ENCODE assay signal across 2 cellular contexts in the genomic region with DNA sequence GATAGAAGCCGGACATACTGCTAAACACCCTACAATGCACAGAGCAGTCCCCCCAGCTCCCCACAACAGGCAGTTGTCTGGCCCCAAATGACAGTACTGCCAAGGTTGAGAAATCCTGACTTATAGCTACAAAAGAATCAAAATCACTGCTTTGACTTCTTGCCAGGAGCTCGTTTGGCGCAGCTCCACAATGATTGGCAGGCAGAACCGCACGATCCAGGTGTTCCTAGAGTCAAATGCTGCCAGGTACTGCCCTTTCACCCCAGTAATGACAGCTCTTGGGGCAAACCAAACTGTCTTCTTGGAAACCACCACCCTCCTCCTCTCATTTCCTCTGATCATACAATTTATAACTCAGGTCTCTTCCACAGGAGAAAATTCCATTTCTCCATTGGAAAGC.
TF ChIP-seq lines count a peak whose summit lies in the region.

No MANE protein-coding gene starts in this region.

TF ChIP-seq in HepG2, 621 proteins besides CTCF, POLR2A, EP300 and RAD21:
- TF ChIP-seq, protein P1, sequence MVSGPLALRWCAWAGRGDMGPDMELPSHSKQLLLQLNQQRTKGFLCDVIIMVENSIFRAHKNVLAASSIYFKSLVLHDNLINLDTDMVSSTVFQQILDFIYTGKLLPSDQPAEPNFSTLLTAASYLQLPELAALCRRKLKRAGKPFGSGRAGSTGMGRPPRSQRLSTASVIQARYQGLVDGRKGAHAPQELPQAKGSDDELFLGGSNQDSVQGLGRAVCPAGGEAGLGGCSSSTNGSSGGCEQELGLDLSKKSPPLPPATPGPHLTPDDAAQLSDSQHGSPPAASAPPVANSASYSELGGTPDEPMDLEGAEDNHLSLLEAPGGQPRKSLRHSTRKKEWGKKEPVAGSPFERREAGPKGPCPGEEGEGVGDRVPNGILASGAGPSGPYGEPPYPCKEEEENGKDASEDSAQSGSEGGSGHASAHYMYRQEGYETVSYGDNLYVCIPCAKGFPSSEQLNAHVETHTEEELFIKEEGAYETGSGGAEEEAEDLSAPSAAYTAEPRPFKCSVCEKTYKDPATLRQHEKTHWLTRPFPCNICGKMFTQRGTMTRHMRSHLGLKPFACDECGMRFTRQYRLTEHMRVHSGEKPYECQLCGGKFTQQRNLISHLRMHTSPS (CRISPR knock-in tag; IDR thresholded peaks at IDR 0.05; ENCODE audit: low read depth), result no peak
- TF ChIP-seq, protein P2, sequence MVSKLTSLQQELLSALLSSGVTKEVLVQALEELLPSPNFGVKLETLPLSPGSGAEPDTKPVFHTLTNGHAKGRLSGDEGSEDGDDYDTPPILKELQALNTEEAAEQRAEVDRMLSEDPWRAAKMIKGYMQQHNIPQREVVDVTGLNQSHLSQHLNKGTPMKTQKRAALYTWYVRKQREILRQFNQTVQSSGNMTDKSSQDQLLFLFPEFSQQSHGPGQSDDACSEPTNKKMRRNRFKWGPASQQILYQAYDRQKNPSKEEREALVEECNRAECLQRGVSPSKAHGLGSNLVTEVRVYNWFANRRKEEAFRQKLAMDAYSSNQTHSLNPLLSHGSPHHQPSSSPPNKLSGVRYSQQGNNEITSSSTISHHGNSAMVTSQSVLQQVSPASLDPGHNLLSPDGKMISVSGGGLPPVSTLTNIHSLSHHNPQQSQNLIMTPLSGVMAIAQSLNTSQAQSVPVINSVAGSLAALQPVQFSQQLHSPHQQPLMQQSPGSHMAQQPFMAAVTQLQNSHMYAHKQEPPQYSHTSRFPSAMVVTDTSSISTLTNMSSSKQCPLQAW (CRISPR knock-in tag; IDR thresholded peaks at IDR 0.05), result no peak
- TF ChIP-seq HNRNPL (IDR thresholded peaks at IDR 0.05; ENCODE audit: low read depth, low read length), result no peak
- no peak for TF ChIP-seq HOXA7 (CRISPR knock-in tag; IDR thresholded peaks at IDR 0.05)
- TF ChIP-seq RXRB (CRISPR knock-in tag; IDR thresholded peaks at IDR 0.05; ENCODE audit: borderline replicate concordance), result no peak
- no peak for TF ChIP-seq BCL6 (CRISPR knock-in tag; IDR thresholded peaks at IDR 0.05)

TF ChIP-seq in K562, 482 proteins besides CTCF, POLR2A, EP300 and RAD21:
- TF ChIP-seq HIVEP1 (CRISPR knock-in tag; IDR thresholded peaks at IDR 0.05), result no peak
- TF ChIP-seq, protein P3, sequence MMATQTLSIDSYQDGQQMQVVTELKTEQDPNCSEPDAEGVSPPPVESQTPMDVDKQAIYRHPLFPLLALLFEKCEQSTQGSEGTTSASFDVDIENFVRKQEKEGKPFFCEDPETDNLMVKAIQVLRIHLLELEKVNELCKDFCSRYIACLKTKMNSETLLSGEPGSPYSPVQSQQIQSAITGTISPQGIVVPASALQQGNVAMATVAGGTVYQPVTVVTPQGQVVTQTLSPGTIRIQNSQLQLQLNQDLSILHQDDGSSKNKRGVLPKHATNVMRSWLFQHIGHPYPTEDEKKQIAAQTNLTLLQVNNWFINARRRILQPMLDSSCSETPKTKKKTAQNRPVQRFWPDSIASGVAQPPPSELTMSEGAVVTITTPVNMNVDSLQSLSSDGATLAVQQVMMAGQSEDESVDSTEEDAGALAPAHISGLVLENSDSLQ (IDR thresholded peaks at IDR 0.05), result peak; percentile 28; the same call in 1 of the 2 replicates
